ENCODE assay signal across 1 cellular context in the genomic region with DNA sequence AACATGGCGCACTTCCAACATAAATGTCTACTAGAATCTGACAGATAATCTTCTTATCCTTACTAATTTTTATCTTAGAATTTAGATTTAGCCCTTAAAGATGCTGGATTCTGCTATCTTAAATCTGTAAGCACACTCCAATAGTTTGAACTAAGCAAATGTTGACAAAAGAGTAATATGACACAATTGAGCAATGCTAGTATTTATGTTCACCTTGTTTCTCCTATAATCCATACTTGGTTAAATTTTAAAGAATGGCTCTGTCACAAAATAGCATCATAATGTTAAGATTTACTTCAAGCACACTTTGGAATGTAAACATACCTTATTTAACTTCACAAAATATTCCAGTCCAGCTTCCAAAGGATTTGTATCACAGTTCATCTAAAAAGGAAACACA.
A peak's percentile ranks its signal among the peaks of the same experiment; 100 is the strongest.
TF ChIP-seq lines count a peak whose summit lies in the region.

No MANE protein-coding gene starts in this region.

TF ChIP-seq in HepG2, 621 proteins besides CTCF, POLR2A, EP300 and RAD21 (continued from another document and continues in another):
- TF ChIP-seq, protein P1, sequence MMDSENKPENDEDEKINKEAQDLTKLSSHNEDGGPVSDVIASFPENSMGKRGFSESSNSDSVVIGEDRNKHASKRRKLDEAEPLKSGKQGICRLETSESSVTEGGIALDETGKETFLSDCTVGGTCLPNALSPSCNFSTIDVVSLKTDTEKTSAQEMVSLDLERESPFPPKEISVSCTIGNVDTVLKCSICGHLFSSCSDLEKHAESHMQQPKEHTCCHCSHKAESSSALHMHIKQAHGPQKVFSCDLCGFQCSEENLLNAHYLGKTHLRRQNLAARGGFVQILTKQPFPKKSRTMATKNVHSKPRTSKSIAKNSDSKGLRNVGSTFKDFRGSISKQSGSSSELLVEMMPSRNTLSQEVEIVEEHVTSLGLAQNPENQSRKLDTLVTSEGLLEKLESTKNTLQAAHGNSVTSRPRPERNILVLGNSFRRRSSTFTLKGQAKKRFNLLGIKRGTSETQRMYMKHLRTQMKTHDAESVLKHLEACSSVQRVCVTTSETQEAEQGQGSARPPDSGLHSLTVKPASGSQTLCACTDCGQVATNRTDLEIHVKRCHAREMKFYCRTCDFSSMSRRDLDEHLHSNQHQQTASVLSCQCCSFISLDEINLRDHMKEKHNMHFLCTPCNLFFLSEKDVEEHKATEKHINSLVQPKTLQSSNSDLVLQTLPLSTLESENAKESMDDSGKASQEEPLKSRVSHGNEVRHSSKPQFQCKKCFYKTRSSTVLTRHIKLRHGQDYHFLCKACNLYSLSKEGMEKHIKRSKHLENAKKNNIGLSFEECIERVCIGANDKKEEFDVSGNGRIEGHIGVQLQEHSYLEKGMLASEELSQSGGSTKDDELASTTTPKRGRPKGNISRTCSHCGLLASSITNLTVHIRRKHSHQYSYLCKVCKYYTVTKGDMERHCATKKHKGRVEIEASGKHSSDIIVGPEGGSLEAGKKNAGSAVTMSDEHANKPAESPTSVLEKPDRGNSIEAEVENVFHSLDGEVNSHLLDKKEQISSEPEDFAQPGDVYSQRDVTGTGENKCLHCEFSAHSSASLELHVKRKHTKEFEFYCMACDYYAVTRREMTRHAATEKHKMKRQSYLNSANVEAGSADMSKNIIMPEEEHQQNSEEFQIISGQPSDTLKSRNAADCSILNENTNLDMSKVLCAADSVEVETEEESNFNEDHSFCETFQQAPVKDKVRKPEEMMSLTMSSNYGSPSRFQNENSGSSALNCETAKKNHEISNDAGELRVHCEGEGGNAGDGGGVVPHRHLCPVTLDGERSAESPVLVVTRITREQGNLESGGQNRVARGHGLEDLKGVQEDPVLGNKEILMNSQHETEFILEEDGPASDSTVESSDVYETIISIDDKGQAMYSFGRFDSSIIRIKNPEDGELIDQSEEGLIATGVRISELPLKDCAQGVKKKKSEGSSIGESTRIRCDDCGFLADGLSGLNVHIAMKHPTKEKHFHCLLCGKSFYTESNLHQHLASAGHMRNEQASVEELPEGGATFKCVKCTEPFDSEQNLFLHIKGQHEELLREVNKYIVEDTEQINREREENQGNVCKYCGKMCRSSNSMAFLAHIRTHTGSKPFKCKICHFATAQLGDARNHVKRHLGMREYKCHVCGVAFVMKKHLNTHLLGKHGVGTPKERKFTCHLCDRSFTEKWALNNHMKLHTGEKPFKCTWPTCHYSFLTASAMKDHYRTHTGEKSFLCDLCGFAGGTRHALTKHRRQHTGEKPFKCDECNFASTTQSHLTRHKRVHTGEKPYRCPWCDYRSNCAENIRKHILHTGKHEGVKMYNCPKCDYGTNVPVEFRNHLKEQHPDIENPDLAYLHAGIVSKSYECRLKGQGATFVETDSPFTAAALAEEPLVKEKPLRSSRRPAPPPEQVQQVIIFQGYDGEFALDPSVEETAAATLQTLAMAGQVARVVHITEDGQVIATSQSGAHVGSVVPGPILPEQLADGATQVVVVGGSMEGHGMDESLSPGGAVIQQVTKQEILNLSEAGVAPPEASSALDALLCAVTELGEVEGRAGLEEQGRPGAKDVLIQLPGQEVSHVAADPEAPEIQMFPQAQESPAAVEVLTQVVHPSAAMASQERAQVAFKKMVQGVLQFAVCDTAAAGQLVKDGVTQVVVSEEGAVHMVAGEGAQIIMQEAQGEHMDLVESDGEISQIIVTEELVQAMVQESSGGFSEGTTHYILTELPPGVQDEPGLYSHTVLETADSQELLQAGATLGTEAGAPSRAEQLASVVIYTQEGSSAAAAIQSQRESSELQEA (CRISPR knock-in tag; IDR thresholded peaks at IDR 0.05; ENCODE audit: not compliant biosample characterization): no peak
- TF ChIP-seq MATR3 (CRISPR knock-in tag; IDR thresholded peaks at IDR 0.05): no peak
- no peak for TF ChIP-seq ZNF180 (CRISPR knock-in tag; IDR thresholded peaks at IDR 0.05; ENCODE audit: borderline replicate concordance, low read depth)
- no peak for TF ChIP-seq SNAI1 (CRISPR knock-in tag; IDR thresholded peaks at IDR 0.05; ENCODE audit: borderline replicate concordance)
- TF ChIP-seq, protein P2, sequence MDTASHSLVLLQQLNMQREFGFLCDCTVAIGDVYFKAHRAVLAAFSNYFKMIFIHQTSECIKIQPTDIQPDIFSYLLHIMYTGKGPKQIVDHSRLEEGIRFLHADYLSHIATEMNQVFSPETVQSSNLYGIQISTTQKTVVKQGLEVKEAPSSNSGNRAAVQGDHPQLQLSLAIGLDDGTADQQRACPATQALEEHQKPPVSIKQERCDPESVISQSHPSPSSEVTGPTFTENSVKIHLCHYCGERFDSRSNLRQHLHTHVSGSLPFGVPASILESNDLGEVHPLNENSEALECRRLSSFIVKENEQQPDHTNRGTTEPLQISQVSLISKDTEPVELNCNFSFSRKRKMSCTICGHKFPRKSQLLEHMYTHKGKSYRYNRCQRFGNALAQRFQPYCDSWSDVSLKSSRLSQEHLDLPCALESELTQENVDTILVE (CRISPR knock-in tag; IDR thresholded peaks at IDR 0.05): 0 out of 2 replicates have a peak, but pooled peaks have one; percentile 28
- TF ChIP-seq, protein P3, sequence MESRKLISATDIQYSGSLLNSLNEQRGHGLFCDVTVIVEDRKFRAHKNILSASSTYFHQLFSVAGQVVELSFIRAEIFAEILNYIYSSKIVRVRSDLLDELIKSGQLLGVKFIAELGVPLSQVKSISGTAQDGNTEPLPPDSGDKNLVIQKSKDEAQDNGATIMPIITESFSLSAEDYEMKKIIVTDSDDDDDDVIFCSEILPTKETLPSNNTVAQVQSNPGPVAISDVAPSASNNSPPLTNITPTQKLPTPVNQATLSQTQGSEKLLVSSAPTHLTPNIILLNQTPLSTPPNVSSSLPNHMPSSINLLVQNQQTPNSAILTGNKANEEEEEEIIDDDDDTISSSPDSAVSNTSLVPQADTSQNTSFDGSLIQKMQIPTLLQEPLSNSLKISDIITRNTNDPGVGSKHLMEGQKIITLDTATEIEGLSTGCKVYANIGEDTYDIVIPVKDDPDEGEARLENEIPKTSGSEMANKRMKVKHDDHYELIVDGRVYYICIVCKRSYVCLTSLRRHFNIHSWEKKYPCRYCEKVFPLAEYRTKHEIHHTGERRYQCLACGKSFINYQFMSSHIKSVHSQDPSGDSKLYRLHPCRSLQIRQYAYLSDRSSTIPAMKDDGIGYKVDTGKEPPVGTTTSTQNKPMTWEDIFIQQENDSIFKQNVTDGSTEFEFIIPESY (CRISPR knock-in tag; IDR thresholded peaks at IDR 0.05): no peak
- TF ChIP-seq, protein P4, sequence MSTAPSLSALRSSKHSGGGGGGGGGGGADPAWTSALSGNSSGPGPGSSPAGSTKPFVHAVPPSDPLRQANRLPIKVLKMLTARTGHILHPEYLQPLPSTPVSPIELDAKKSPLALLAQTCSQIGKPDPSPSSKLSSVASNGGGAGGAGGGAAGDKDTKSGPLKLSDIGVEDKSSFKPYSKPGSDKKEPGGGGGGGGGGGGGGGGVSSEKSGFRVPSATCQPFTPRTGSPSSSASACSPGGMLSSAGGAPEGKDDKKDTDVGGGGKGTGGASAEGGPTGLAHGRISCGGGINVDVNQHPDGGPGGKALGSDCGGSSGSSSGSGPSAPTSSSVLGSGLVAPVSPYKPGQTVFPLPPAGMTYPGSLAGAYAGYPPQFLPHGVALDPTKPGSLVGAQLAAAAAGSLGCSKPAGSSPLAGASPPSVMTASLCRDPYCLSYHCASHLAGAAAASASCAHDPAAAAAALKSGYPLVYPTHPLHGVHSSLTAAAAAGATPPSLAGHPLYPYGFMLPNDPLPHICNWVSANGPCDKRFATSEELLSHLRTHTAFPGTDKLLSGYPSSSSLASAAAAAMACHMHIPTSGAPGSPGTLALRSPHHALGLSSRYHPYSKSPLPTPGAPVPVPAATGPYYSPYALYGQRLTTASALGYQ (CRISPR knock-in tag; IDR thresholded peaks at IDR 0.05): peak; percentile 62; the same call in 1 of the 2 replicates
- no peak for TF ChIP-seq ZNF460 (CRISPR knock-in tag; IDR thresholded peaks at IDR 0.05; ENCODE audit: borderline replicate concordance)
- TF ChIP-seq SALL1 (CRISPR knock-in tag; IDR thresholded peaks at IDR 0.05): no peak
- no peak for TF ChIP-seq ZNF558 (CRISPR knock-in tag; IDR thresholded peaks at IDR 0.05; ENCODE audit: borderline replicate concordance)
- TF ChIP-seq BRCA1 (CRISPR knock-in tag; IDR thresholded peaks at IDR 0.05): no peak
- TF ChIP-seq ZFYVE20 (CRISPR knock-in tag; IDR thresholded peaks at IDR 0.05; ENCODE audit: borderline replicate concordance, low read depth): no peak
- TF ChIP-seq, protein P5, sequence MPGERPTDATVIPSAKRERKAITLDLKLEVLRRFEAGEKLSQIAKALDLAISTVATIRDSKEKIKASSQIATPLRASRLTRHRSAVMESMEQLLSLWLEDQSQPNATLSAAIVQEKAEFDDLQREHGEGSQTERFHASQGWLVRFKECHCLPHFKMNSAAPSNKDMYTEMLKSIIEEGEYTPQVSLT (CRISPR knock-in tag; IDR thresholded peaks at IDR 0.05; ENCODE audit: borderline replicate concordance, low read depth): no peak
- no peak for TF ChIP-seq ZNF564 (CRISPR knock-in tag; IDR thresholded peaks at IDR 0.05)
- TF ChIP-seq SAP130 (CRISPR knock-in tag; IDR thresholded peaks at IDR 0.05; ENCODE audit: low read depth): peak; percentile 53; the same call in 1 of the 2 replicates
- no peak for TF ChIP-seq DNMT1 (CRISPR knock-in tag; IDR thresholded peaks at IDR 0.05)
- no peak for TF ChIP-seq ZNF709 (CRISPR knock-in tag; IDR thresholded peaks at IDR 0.05)
- TF ChIP-seq ZNF282 (IDR thresholded peaks at IDR 0.05; ENCODE audit: partially characterized antibody): no peak
- TF ChIP-seq NKX3-1 (CRISPR knock-in tag; IDR thresholded peaks at IDR 0.05): no peak
- no peak for TF ChIP-seq ZNF317 (CRISPR knock-in tag; IDR thresholded peaks at IDR 0.05)
- TF ChIP-seq SSRP1 (CRISPR knock-in tag; IDR thresholded peaks at IDR 0.05): no peak
- TF ChIP-seq, protein P6, sequence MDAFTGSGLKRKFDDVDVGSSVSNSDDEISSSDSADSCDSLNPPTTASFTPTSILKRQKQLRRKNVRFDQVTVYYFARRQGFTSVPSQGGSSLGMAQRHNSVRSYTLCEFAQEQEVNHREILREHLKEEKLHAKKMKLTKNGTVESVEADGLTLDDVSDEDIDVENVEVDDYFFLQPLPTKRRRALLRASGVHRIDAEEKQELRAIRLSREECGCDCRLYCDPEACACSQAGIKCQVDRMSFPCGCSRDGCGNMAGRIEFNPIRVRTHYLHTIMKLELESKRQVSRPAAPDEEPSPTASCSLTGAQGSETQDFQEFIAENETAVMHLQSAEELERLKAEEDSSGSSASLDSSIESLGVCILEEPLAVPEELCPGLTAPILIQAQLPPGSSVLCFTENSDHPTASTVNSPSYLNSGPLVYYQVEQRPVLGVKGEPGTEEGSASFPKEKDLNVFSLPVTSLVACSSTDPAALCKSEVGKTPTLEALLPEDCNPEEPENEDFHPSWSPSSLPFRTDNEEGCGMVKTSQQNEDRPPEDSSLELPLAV (CRISPR knock-in tag; conservative IDR thresholded peaks at IDR 0.05; ENCODE audit: low read depth): no peak
- 0 out of 2 replicates have a peak, but pooled peaks have one; percentile 6 for TF ChIP-seq ZNF24 (IDR thresholded peaks at IDR 0.05)
- no peak for TF ChIP-seq ZNF232 (CRISPR knock-in tag; IDR thresholded peaks at IDR 0.05; ENCODE audit: borderline replicate concordance)
- TF ChIP-seq STAT5B (CRISPR knock-in tag; IDR thresholded peaks at IDR 0.05): no peak
- TF ChIP-seq NAIF1 (CRISPR knock-in tag; IDR thresholded peaks at IDR 0.05; ENCODE audit: borderline replicate concordance): no peak
- no peak for TF ChIP-seq ZKSCAN1 (IDR thresholded peaks at IDR 0.05; ENCODE audit: low read length)
- no peak for TF ChIP-seq ARHGAP35 (CRISPR knock-in tag; IDR thresholded peaks at IDR 0.05; ENCODE audit: borderline replicate concordance)
- TF ChIP-seq, protein P7, sequence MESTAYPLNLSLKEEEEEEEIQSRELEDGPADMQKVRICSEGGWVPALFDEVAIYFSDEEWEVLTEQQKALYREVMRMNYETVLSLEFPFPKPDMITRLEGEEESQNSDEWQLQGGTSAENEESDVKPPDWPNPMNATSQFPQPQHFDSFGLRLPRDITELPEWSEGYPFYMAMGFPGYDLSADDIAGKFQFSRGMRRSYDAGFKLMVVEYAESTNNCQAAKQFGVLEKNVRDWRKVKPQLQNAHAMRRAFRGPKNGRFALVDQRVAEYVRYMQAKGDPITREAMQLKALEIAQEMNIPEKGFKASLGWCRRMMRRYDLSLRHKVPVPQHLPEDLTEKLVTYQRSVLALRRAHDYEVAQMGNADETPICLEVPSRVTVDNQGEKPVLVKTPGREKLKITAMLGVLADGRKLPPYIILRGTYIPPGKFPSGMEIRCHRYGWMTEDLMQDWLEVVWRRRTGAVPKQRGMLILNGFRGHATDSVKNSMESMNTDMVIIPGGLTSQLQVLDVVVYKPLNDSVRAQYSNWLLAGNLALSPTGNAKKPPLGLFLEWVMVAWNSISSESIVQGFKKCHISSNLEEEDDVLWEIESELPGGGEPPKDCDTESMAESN (CRISPR knock-in tag; conservative IDR thresholded peaks at IDR 0.05): no peak
- TF ChIP-seq CENPT (CRISPR knock-in tag; IDR thresholded peaks at IDR 0.05; ENCODE audit: low read depth): no peak
- peak; percentile 56; the same call in 1 of the 2 replicates for TF ChIP-seq THAP11 (CRISPR knock-in tag; IDR thresholded peaks at IDR 0.05)
- no peak for TF ChIP-seq ZNF501 (CRISPR knock-in tag; IDR thresholded peaks at IDR 0.05)
- TF ChIP-seq, protein P8, sequence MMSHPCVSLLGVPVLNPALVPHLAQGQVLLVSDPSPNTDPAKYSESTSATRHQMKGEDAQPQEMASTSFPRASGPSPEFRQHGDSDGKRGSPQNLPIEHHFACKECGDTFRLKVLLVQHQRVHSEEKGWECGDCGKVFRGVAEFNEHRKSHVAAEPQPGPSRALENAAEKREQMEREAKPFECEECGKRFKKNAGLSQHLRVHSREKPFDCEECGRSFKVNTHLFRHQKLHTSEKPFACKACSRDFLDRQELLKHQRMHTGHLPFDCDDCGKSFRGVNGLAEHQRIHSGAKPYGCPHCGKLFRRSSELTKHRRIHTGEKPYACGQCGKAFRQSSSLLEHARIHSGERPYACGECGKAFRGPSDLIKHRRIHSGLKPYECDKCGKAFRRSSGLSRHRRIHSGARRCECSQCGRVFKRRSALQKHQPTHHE (CRISPR knock-in tag; IDR thresholded peaks at IDR 0.05; ENCODE audit: borderline replicate concordance): no peak
- TF ChIP-seq, protein P9, sequence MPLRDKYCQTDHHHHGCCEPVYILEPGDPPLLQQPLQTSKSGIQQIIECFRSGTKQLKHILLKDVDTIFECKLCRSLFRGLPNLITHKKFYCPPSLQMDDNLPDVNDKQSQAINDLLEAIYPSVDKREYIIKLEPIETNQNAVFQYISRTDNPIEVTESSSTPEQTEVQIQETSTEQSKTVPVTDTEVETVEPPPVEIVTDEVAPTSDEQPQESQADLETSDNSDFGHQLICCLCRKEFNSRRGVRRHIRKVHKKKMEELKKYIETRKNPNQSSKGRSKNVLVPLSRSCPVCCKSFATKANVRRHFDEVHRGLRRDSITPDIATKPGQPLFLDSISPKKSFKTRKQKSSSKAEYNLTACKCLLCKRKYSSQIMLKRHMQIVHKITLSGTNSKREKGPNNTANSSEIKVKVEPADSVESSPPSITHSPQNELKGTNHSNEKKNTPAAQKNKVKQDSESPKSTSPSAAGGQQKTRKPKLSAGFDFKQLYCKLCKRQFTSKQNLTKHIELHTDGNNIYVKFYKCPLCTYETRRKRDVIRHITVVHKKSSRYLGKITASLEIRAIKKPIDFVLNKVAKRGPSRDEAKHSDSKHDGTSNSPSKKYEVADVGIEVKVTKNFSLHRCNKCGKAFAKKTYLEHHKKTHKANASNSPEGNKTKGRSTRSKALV (CRISPR knock-in tag; IDR thresholded peaks at IDR 0.05): no peak
